ENCODE assay signal across 8 cellular contexts in genomic region chr11:119334173-119334930, GRCh38. TPM values are rescaled to one million over a fixed set of nuclear protein-coding genes. Genes with fewer than 3 reads are reported as not detected.
DNase-seq lines count a peak whose midpoint lies in the region; ATAC-seq and TF ChIP-seq lines count a peak whose summit lies in the region.

Gene RNF26, plus strand, starts transcription at chr11:119334527. Its CDS starts 596 bp downstream, at chr11:119335123.

- intact Hi-C loops in activated T-helper 2 cell treated with anti-CD3 and anti-CD28 coated beads, Interferon-gamma antibody, Interleukin-2, Interleukin-4, amounts not matched to agents 10 μg/mL and 5 μg/mL and 100 μg/mL, durations not matched to agents 14 hours and 24 hours and 36 hours (cut with micrococcal nuclease), result loop anchor here (1.0 to 5.0 kb wide), 4 partner anchors 14 to 267 kb away; partner anchors contain the start of gene VPS11

- CTCF ChIA-PET in RWPE1 (lab: Yijun Ruan, JAX), result no interaction called here

- no peaks in the 10 kb centered on the region for H3K9me3 Mint-ChIP-seq in activated T-helper 2 cell treated with anti-CD3 and anti-CD28 coated beads, Interferon-gamma antibody, Interleukin-2, Interleukin-4, amounts not matched to agents 10 μg/mL and 5 μg/mL and 100 μg/mL, durations not matched to agents 14 hours and 24 hours and 36 hours
- no peaks in the 10 kb centered on the region for H3K9me3 Mint-ChIP-seq in naive thymus-derived CD8-positive, alpha-beta T cell

- H3K36me3 Mint-ChIP-seq in activated T-helper 2 cell treated with anti-CD3 and anti-CD28 coated beads, Interferon-gamma antibody, Interleukin-2, Interleukin-4, amounts not matched to agents 10 μg/mL and 5 μg/mL and 100 μg/mL, durations not matched to agents 14 hours and 24 hours and 36 hours (ENCODE audit: low read depth), result peaks cover 18% of the 10 kb centered on the region
- H3K36me3 Mint-ChIP-seq in naive thymus-derived CD8-positive, alpha-beta T cell, result peaks cover 0 to 10% (median 3%) of the 10 kb centered on the region in 3 donors

- H3K4me1 Mint-ChIP-seq in activated T-helper 2 cell treated with anti-CD3 and anti-CD28 coated beads, Interferon-gamma antibody, Interleukin-2, Interleukin-4, amounts not matched to agents 10 μg/mL and 5 μg/mL and 100 μg/mL, durations not matched to agents 14 hours and 24 hours and 36 hours (ENCODE audit: low read depth), result peaks cover 40% of the 10 kb centered on the region
- H3K4me1 Mint-ChIP-seq in naive thymus-derived CD8-positive, alpha-beta T cell, result peaks cover 14 to 48% (median 42%) of the 10 kb centered on the region in 4 donors

- POLR2A ChIA-PET in RWPE1 (lab: Yijun Ruan, JAX; ENCODE audit: low non-redundant PET), result interaction anchor here (0.6 kb wide), 1 partner anchor 42 kb away, joined by 3 read pairs; no protein-coding TSS in a partner anchor
- POLR2A ChIA-PET in naive thymus-derived CD8-positive, alpha-beta T cell (lab: Charles Lee), result interaction anchor here (1.2 to 1.6 kb wide), 5 partner anchors 9 to 240 kb away, joined by 4 to 10 read pairs (median 4); a partner anchor contains a TSS

- H3K27me3 Mint-ChIP-seq in activated T-helper 2 cell treated with anti-CD3 and anti-CD28 coated beads, Interferon-gamma antibody, Interleukin-2, Interleukin-4, amounts not matched to agents 10 μg/mL and 5 μg/mL and 100 μg/mL, durations not matched to agents 14 hours and 24 hours and 36 hours (ENCODE audit: low read depth), result peaks cover 22% of the 10 kb centered on the region
- H3K27me3 Mint-ChIP-seq in naive thymus-derived CD8-positive, alpha-beta T cell, result peaks cover 4 to 14% (median 11%) of the 10 kb centered on the region in 5 donors

- peak within 1 kb of the TSS; percentile 82 for H3K27ac ChIP-seq in RWPE1

- no peak for TF ChIP-seq CTCF in LNCaP clone FGC (IDR thresholded peaks at IDR 0.05; ENCODE audit: control insufficient read depth, extremely low read depth, insufficient read depth)
- TF ChIP-seq CTCF in RWPE1 (conservative IDR thresholded peaks at IDR 0.05; ENCODE audit: low read depth), result no peak
- TF ChIP-seq CTCF in fibroblast of mammary gland (conservative IDR thresholded peaks at IDR 0.05; ENCODE audit: control insufficient read depth, insufficient read depth, low read depth, low read length), result no peak

- peak; percentile 95 to 96 for ATAC-seq in naive thymus-derived CD8-positive, alpha-beta T cell

- H3K27ac Mint-ChIP-seq in activated T-helper 2 cell treated with anti-CD3 and anti-CD28 coated beads, Interferon-gamma antibody, Interleukin-2, Interleukin-4, amounts not matched to agents 10 μg/mL and 5 μg/mL and 100 μg/mL, durations not matched to agents 14 hours and 24 hours and 36 hours, result peak within 1 kb of the TSS; percentile 99
- peak within 1 kb of the TSS; percentile 87 to 99 (median 98) for H3K27ac Mint-ChIP-seq in naive thymus-derived CD8-positive, alpha-beta T cell

- DNase-seq in Daoy (ENCODE audit: low read depth), result peak; percentile 96
- DNase-seq in GOT3 (lab: John Stamatoyannopoulos, UW), result peak; percentile 63
- DNase-seq in LNCaP clone FGC (ENCODE audit: low read depth), result peak; percentile 97
- DNase-seq in RWPE1 (ENCODE audit: low spot score), result peak; percentile 100
- DNase-seq in activated T-helper 2 cell treated with anti-CD3 and anti-CD28 coated beads, Interferon-gamma antibody, Interleukin-2, Interleukin-4, amounts not matched to agents 10 μg/mL and 5 μg/mL and 100 μg/mL, durations not matched to agents 14 hours and 24 hours and 36 hours (ENCODE audit: low spot score), result peak; percentile 93
- DNase-seq in fibroblast of mammary gland (ENCODE audit: low read depth), result peak; percentile 98
- peak; percentile 81 to 97 (median 94) for DNase-seq in naive thymus-derived CD8-positive, alpha-beta T cell
- peak; percentile 89 to 96 (median 93) for DNase-seq in stimulated activated naive CD4-positive, alpha-beta T cell (lab: John Stamatoyannopoulos, UW)

- peak within 1 kb of the TSS; percentile 99 for H3K4me3 ChIP-seq in LNCaP clone FGC (ENCODE audit: low read depth, low read length)
- H3K4me3 ChIP-seq in fibroblast of mammary gland (ENCODE audit: control insufficient read depth, low read depth, low read length), result peak within 1 kb of the TSS; percentile 89

- H3K4me3 Mint-ChIP-seq in activated T-helper 2 cell treated with anti-CD3 and anti-CD28 coated beads, Interferon-gamma antibody, Interleukin-2, Interleukin-4, amounts not matched to agents 10 μg/mL and 5 μg/mL and 100 μg/mL, durations not matched to agents 14 hours and 24 hours and 36 hours (ENCODE audit: low read depth), result peak within 1 kb of the TSS; percentile 100
- peak within 1 kb of the TSS; percentile 88 to 99 (median 98) for H3K4me3 Mint-ChIP-seq in naive thymus-derived CD8-positive, alpha-beta T cell

RNA-seq across cellular contexts. Expression of gene RNF26, which starts in this region (rescaled TPM):
- total RNA-seq in Daoy (2014; rRNA removed; shearing (Covaris generic)), result 2.6 and 2.9 TPM in 2 replicates
- 29.9 and 32.6 TPM in 2 replicates for total RNA-seq in activated T-helper 2 cell treated with anti-CD3 and anti-CD28 coated beads, Interferon-gamma antibody, Interleukin-2, Interleukin-4, amounts not matched to agents 10 μg/mL and 5 μg/mL and 100 μg/mL, durations not matched to agents 14 hours and 24 hours and 36 hours
- total RNA-seq in naive thymus-derived CD8-positive, alpha-beta T cell, result 10 to 100 TPM; 19.8 to 21.1 TPM
- 10 to 100 TPM; 37.0 to 45.9 (median 39.6) TPM for polyA plus RNA-seq in naive thymus-derived CD8-positive, alpha-beta T cell

Comparison
In these comparisons a context has a peak if more than half of its experiments do, and no peak if none do; other contexts are left out.
1. Peak in every context shown above with its lines: DNase-seq, ATAC-seq, H3K4me3 ChIP-seq and H3K27ac ChIP-seq.